Comparison of ENCODE assay signal across 8 cellular contexts in the genomic region with DNA sequence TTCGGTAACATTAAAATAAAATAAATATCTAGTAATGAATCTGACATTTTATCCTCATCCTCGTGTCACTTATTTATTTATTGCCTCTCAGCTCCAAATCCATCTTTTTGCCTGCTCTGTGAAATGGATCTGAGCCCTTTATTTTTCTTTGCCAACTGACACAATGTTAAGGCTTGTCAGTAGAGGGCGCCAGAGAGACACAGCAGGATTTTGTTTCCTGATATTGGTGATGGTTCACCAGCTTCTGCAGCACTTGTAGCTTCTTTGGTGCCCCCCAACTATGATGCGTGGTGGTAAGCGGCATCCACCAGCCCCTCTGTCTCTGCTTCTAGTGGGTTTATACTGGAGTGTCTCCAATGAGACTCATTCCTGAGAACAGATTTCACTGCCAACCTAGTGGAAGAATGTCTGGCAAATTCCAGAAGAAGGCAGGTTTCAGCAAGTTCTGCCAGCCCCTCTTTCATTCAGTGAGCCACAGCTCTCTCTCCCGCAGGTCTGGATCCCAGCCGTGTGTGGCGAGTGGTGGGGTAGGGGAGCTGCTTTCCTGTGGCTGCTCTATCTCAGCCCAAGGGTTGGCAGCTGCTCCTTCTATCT.
A peak's percentile ranks its signal among the peaks of the same experiment; 100 is the strongest.
DNase-seq lines count a peak whose midpoint lies in the region; ATAC-seq and TF ChIP-seq lines count a peak whose summit lies in the region.

No MANE protein-coding gene starts in this region.

- no peak overlapping the region for H3K4me3 ChIP-seq in WERI-Rb-1 (ENCODE audit: low read depth, low read length)
- H3K4me3 ChIP-seq in vagina, result no peak overlapping the region

- H3K27ac Mint-ChIP-seq in nephron progenitor cell, result no peak overlapping the region

- H3K27me3 Mint-ChIP-seq in nephron progenitor cell (ENCODE audit: low read depth, poor library complexity), result peaks cover 14% of the 10 kb centered on the region

- TF ChIP-seq CTCF in WERI-Rb-1 (IDR thresholded peaks at IDR 0.05; ENCODE audit: low read depth, low read length) (peak; percentile 77), nephron progenitor cell (IDR thresholded peaks at IDR 0.05) (peak; percentile 82), vagina (IDR thresholded peaks at IDR 0.05) (peak; percentile 17 to 53 (median 41))

- peak; percentile 67 for ATAC-seq in GM21528 (IDR thresholded peaks at IDR 0.05; ENCODE audit: low FRiP score, unreplicated experiment)

- H3K4me1 ChIP-seq in vagina, result no peaks in the 10 kb centered on the region

- no peaks in the 10 kb centered on the region for H3K27me3 ChIP-seq in WERI-Rb-1 (ENCODE audit: insufficient read depth, low read depth, severe bottlenecking)
- H3K27me3 ChIP-seq in vagina, result no peaks in the 10 kb centered on the region

- H3K4me1 Mint-ChIP-seq in nephron progenitor cell, result no peaks in the 10 kb centered on the region

- no peaks in the 10 kb centered on the region for H3K9me3 ChIP-seq in WERI-Rb-1 (ENCODE audit: severe bottlenecking)
- H3K9me3 ChIP-seq in vagina, result no peaks in the 10 kb centered on the region

- H3K9me3 Mint-ChIP-seq in nephron progenitor cell, result no peaks in the 10 kb centered on the region

- intact Hi-C loops in vagina (cut with DNase I), result no loop called here

- H3K4me3 Mint-ChIP-seq in nephron progenitor cell, result no peak overlapping the region

- H3K27ac ChIP-seq in WERI-Rb-1 (no peak overlapping the region), vagina (no peak overlapping the region)

- no peak for TF ChIP-seq POLR2A in vagina (IDR thresholded peaks at IDR 0.05)

- DNase-seq in ELF-1 (ENCODE audit: low read depth, low spot score), result peak; percentile 57
- DNase-seq in LoVo (ENCODE audit: low spot score), result peak; percentile 44
- DNase-seq in WERI-Rb-1, result peak; percentile 56
- peak; percentile 34 to 45 for DNase-seq in dermis microvascular lymphatic vessel endothelial cell (ENCODE audit: low read depth in 2 of 2)
- peak; percentile 65 for DNase-seq in nephron progenitor cell
- no peak for DNase-seq in vagina (ENCODE audit: extremely low spot score in 2 of 2)
- no peak for DNase-seq in NCI-H1436 treated with DMSO at 0.1 percent for 48 hours (lab: John Stamatoyannopoulos, UW)

- H3K36me3 ChIP-seq in WERI-Rb-1 (no peaks in the 10 kb centered on the region), vagina (no peaks in the 10 kb centered on the region)

- no peaks in the 10 kb centered on the region for H3K36me3 Mint-ChIP-seq in nephron progenitor cell (ENCODE audit: low read depth)

Comparison
In these comparisons a context has a peak if more than half of its experiments do, and no peak if none do; other contexts are left out.
1. DNase-seq: peak in ELF-1 (single experiment), LoVo (single experiment), WERI-Rb-1 (single experiment), dermis microvascular lymphatic vessel endothelial cell (2 of 2) and nephron progenitor cell (single experiment); none in vagina (0 of 2) and NCI-H1436 treated with DMSO at 0.1 percent for 48 hours (single experiment).
2. Peak in every context shown above with its lines, with median percentiles within 50 percentile points of each other: CTCF ChIP-seq.